16 cellular contexts compared by ENCODE assay signal in the genomic region with DNA sequence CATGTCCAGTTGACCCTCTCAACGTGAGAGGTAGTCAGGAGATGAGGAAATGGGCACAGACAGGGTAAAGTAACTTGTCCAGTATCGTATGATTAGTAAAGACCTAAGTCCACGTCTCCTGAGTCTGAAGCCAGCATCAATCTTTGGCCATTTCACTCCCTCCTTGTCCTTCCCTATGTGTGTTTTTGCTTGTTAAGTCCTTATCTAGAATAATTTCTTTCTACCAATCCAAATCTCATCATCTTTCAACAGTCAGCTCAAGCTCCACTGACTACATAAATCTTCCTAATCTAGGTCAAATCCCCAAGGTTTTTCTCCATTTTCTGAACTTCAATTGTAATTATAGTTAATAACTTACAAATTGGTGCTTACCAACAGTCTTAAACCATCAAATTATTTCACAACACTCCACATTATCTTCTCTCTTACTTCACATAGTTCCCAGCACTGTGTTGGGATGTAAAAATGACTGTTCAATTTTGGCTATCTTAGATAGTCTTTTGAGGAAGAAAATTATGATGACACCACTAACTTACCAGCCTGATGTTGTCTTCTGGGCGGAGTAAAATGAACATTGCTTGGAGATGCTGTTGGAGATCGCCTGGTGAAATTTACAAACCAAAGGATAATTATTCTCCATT.
A peak's percentile ranks its signal among the peaks of the same experiment; 100 is the strongest.
DNase-seq lines count a peak whose midpoint lies in the region; ATAC-seq and TF ChIP-seq lines count a peak whose summit lies in the region.
"Had no signal": no experiment of that assay in that cellular context is flagged by ENCODE, and none has a peak within 500 bp of the region (broad histone marks: within the 10 kb centered on the region; RNA-seq: fewer than 3 reads in every experiment).

No MANE protein-coding gene starts in this region.

- intact Hi-C loops in Panc1 (cut with micrococcal nuclease; ENCODE audit: unreplicated experiment), result no loop called here
- intact Hi-C loops in MCF 10A (cut with micrococcal nuclease), result no loop called here
- intact Hi-C loops in colonic mucosa (cut with DNase I), result no loop called here

- H3K4me1 ChIP-seq in Panc1 (ENCODE audit: control insufficient read depth, insufficient read depth, low read length) (no peaks in the 10 kb centered on the region; the same call in 1 of the 2 replicates), cardiac muscle cell (ENCODE audit: low read depth) (peaks cover 30% of the 10 kb centered on the region), colonic mucosa (no peaks in the 10 kb centered on the region)
- H3K4me1 ChIP-seq: Peyer's patch had no signal

- H3K36me3 ChIP-seq in Panc1 (ENCODE audit: control insufficient read depth, insufficient read depth, low read length) (no peaks in the 10 kb centered on the region), cardiac muscle cell (peaks cover 9% of the 10 kb centered on the region), colonic mucosa (no peaks in the 10 kb centered on the region)

- H3K9ac ChIP-seq in colonic mucosa (ENCODE audit: low read depth in 2 of 2, low read length in 2 of 2), result no peak overlapping the region

- in situ Hi-C loops in Panc1 (cut with HindIII; ENCODE audit: low pct_unique_long_range_greater_than_20kb, low sequenced_read_pairs), result no loop called here

- no peaks in the 10 kb centered on the region for H3K27me3 ChIP-seq in Panc1 (ENCODE audit: control insufficient read depth, insufficient read depth, low read length)
- no peaks in the 10 kb centered on the region for H3K27me3 ChIP-seq in cardiac muscle cell
- H3K27me3 ChIP-seq in colonic mucosa, result no peaks in the 10 kb centered on the region
- H3K27me3 ChIP-seq: Peyer's patch had no signal

- DNase-seq in activated T-cell treated with anti-CD3 and anti-CD28 coated beads, Interleukin-2, amount 50 U/mL, for 72 hours, result no peak
- no peak for DNase-seq in activated T-cell treated with anti-CD3 and anti-CD28 coated beads, Interleukin-2, amount 50 U/mL, for 1 hour
- DNase-seq in Panc1 (ENCODE audit: low read depth, low spot score) (no peak), cardiac muscle cell (ENCODE audit: low read depth in 1 of 2, low spot score in 1 of 2) (peak in 1 of 2 donors; percentile 41), MCF 10A (ENCODE audit: unreplicated experiment) (no peak), NCI-H1417 treated with DMSO at 0.1 percent for 48 hours (lab: John Stamatoyannopoulos, UW) (no peak), colonic mucosa (no peak)
- DNase-seq: activated CD4-positive, CD25-positive, alpha-beta regulatory T cell; anterior cingulate cortex; GDM1; hypothalamus; NCI-H187; NCI-H510A; Peyer's patch; SW 1271 had no signal

- H3K4me1 Mint-ChIP-seq in activated T-cell treated with anti-CD3 and anti-CD28 coated beads, Interleukin-2, amount 50 U/mL, for 72 hours (ENCODE audit: low read depth), result peaks cover 29% of the 10 kb centered on the region
- peaks cover 30% of the 10 kb centered on the region for H3K4me1 Mint-ChIP-seq in stimulated activated memory B cell treated with anti-CD40 and anti-IgM and Interleukin-4, amounts not matched to agents 10 μg/mL and 1 μg/mL and 100 μg/mL, for 72 hours
- no peaks in the 10 kb centered on the region for H3K4me1 Mint-ChIP-seq in MCF 10A (ENCODE audit: insufficient read depth, unreplicated experiment)

- TF ChIP-seq CTCF in Panc1 (IDR thresholded peaks at IDR 0.05), result no peak
- no peak for TF ChIP-seq CTCF in cardiac muscle cell (IDR thresholded peaks at IDR 0.05; ENCODE audit: low read depth, low read length)
- TF ChIP-seq CTCF in MCF 10A (IDR thresholded peaks at IDR 0.05; ENCODE audit: unreplicated experiment), result no peak
- TF ChIP-seq CTCF in colonic mucosa (IDR thresholded peaks at IDR 0.05), result no peak

- H3K9me3 ChIP-seq in Panc1 (ENCODE audit: control insufficient read depth, insufficient read depth, low read depth, low read length) (no peaks in the 10 kb centered on the region), cardiac muscle cell (ENCODE audit: low read depth) (no peaks in the 10 kb centered on the region), colonic mucosa (no peaks in the 10 kb centered on the region)
- H3K9me3 ChIP-seq: Peyer's patch had no signal

- H3K9me3 Mint-ChIP-seq in activated T-cell treated with anti-CD3 and anti-CD28 coated beads, Interleukin-2, amount 50 U/mL, for 72 hours, result no peaks in the 10 kb centered on the region
- no peaks in the 10 kb centered on the region for H3K9me3 Mint-ChIP-seq in stimulated activated memory B cell treated with anti-CD40 and anti-IgM and Interleukin-4, amounts not matched to agents 10 μg/mL and 1 μg/mL and 100 μg/mL, for 72 hours
- no peaks in the 10 kb centered on the region for H3K9me3 Mint-ChIP-seq in MCF 10A (ENCODE audit: unreplicated experiment)

- peaks cover 2 to 15% of the 10 kb centered on the region in 2 donors for H3K36me3 Mint-ChIP-seq in activated T-cell treated with anti-CD3 and anti-CD28 coated beads, Interleukin-2, amount 50 U/mL, for 72 hours (ENCODE audit: insufficient read depth in 2 of 2)
- H3K36me3 Mint-ChIP-seq in stimulated activated memory B cell treated with anti-CD40 and anti-IgM and Interleukin-4, amounts not matched to agents 10 μg/mL and 1 μg/mL and 100 μg/mL, for 72 hours, result peaks cover 41% of the 10 kb centered on the region
- peaks cover 22% of the 10 kb centered on the region for H3K36me3 Mint-ChIP-seq in MCF 10A (ENCODE audit: insufficient read depth, unreplicated experiment)

- H3K27me3 Mint-ChIP-seq in activated T-cell treated with anti-CD3 and anti-CD28 coated beads, Interleukin-2, amount 50 U/mL, for 72 hours (ENCODE audit: low read depth), result no peaks in the 10 kb centered on the region
- H3K27me3 Mint-ChIP-seq in stimulated activated memory B cell treated with anti-CD40 and anti-IgM and Interleukin-4, amounts not matched to agents 10 μg/mL and 1 μg/mL and 100 μg/mL, for 72 hours, result no peaks in the 10 kb centered on the region
- no peaks in the 10 kb centered on the region for H3K27me3 Mint-ChIP-seq in MCF 10A (ENCODE audit: insufficient read depth, unreplicated experiment)

- CTCF ChIA-PET in Panc1 (lab: Charles Lee), result no interaction called here
- CTCF ChIA-PET in MCF 10A (lab: Yijun Ruan, JAX), result interaction anchor here (0.6 kb wide), 1 partner anchor 13 kb away, joined by 3 read pairs; no protein-coding TSS in a partner anchor

- ATAC-seq in activated T-cell treated with anti-CD3 and anti-CD28 coated beads, Interleukin-2, amount 50 U/mL, for 72 hours (replicated peaks in 1 of 2), result no peak
- ATAC-seq in Panc1, result no peak
- ATAC-seq in stimulated activated memory B cell treated with anti-CD40 and anti-IgM and Interleukin-4, amounts not matched to agents 10 μg/mL and 1 μg/mL and 100 μg/mL, for 72 hours, result no peak

- no peak overlapping the region for H3K4me3 Mint-ChIP-seq in activated T-cell treated with anti-CD3 and anti-CD28 coated beads, Interleukin-2, amount 50 U/mL, for 72 hours
- H3K4me3 Mint-ChIP-seq in stimulated activated memory B cell treated with anti-CD40 and anti-IgM and Interleukin-4, amounts not matched to agents 10 μg/mL and 1 μg/mL and 100 μg/mL, for 72 hours, result no peak overlapping the region
- no peak overlapping the region for H3K4me3 Mint-ChIP-seq in MCF 10A (ENCODE audit: unreplicated experiment)

- H3K4me3 ChIP-seq in Panc1 (ENCODE audit: low read depth in 2 of 2, low read length in 2 of 2) (no peak overlapping the region), cardiac muscle cell (no peak overlapping the region), colonic mucosa (no peak overlapping the region)
- H3K4me3 ChIP-seq: Peyer's patch had no signal

- H3K27ac ChIP-seq in Panc1 (ENCODE audit: low read length), result no peak overlapping the region
- H3K27ac ChIP-seq in cardiac muscle cell, result peak overlapping the region; percentile 6
- H3K27ac ChIP-seq in colonic mucosa, result no peak overlapping the region
- H3K27ac ChIP-seq: Peyer's patch had no signal

- POLR2A ChIA-PET in Panc1 (lab: Charles Lee), result no interaction called here
- POLR2A ChIA-PET in MCF 10A (lab: Yijun Ruan, JAX), result interaction anchor here (0.5 kb wide), 1 partner anchor 22 kb away, joined by 3 read pairs; no protein-coding TSS in a partner anchor

- BruUV-seq in Panc1 (replicated peaks; lab: Mats Ljungman, UMichigan) (TSS peak; percentile 33), MCF 10A (replicated peaks; lab: Mats Ljungman, UMichigan) (no TSS peak)

- H3K27ac Mint-ChIP-seq in activated T-cell treated with anti-CD3 and anti-CD28 coated beads, Interleukin-2, amount 50 U/mL, for 72 hours, result peak overlapping the region; percentile 57
- peak overlapping the region; percentile 22 for H3K27ac Mint-ChIP-seq in stimulated activated memory B cell treated with anti-CD40 and anti-IgM and Interleukin-4, amounts not matched to agents 10 μg/mL and 1 μg/mL and 100 μg/mL, for 72 hours
- H3K27ac Mint-ChIP-seq in MCF 10A (ENCODE audit: low read depth, unreplicated experiment), result no peak overlapping the region
